Comparison of ENCODE assay signal across 12 cellular contexts in the genomic region with DNA sequence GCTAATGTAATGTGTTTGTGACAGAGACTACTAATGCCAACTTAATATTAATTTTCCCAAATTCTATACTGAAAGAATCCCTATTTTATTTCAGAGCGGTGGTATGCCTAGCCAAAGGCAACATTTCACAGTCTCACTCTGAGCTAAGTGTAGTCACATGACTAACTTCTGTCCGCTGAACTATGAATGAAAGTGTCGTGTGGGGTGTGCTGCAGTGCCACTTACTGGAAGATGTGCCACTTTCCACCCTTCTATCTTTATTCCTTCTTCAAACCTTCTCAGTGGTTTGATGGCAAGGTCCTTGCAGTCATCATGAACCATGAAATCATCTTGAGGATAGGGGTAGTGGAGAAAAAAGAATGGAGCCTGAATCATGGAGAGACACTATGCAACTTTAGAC.
DNase-seq lines count a peak whose midpoint lies in the region; ATAC-seq and TF ChIP-seq lines count a peak whose summit lies in the region.
"Had no signal": no experiment of that assay in that cellular context is flagged by ENCODE, and none has a peak within 500 bp of the region (broad histone marks: within the 10 kb centered on the region; RNA-seq: fewer than 3 reads in every experiment).

No MANE protein-coding gene starts in this region.

- TF ChIP-seq CTCF in GM12865 (IDR thresholded peaks at IDR 0.05; ENCODE audit: insufficient read depth, low read depth, low read length, missing control alignments), result peak; percentile 9

- DNase-seq in GM12865 (ENCODE audit: low read depth) (peak; percentile 57), RPMI8226 (peak; percentile 51), SKM-1 treated with dmso at 0.1 percent for 144 hours (lab: John Stamatoyannopoulos, UW; ENCODE audit: unreplicated experiment) (no peak), DMS153 (lab: John Stamatoyannopoulos, UW) (no peak)
- no peak for DNase-seq in stimulated activated naive CD8-positive, alpha-beta T cell treated with anti-CD3 and anti-CD28 coated beads, Interleukin-15, Interleukin-2, amounts not matched to agents 100 U/mL and 50 U/mL, for 24 hours
- no peak for DNase-seq in activated CD4-positive, alpha-beta T cell treated with anti-CD3 and anti-CD28 coated beads, Interleukin-2, amount 50 U/mL, for 48 hours
- DNase-seq: kidney glomerular epithelial cell, nucleus accumbens had no signal

- no peak overlapping the region for H3K4me3 ChIP-seq in GM12865 (ENCODE audit: low read depth, low read length)
- H3K4me3 ChIP-seq: esophagus muscularis mucosa had no signal

- ATAC-seq in GM21390 (IDR thresholded peaks at IDR 0.05; ENCODE audit: unreplicated experiment) (peak; percentile 83), HG03439 (IDR thresholded peaks at IDR 0.05; ENCODE audit: unreplicated experiment) (peak; percentile 83)
- ATAC-seq in stimulated activated naive CD8-positive, alpha-beta T cell treated with anti-CD3 and anti-CD28 coated beads, Interleukin-15, Interleukin-2, amounts not matched to agents 100 U/mL and 50 U/mL, for 24 hours, result no peak
- ATAC-seq: HepG2 had no signal

Comparison
In these comparisons a context has a peak if more than half of its experiments do, and no peak if none do; other contexts are left out.
1. DNase-seq: peak in GM12865 (single experiment) and RPMI8226 (single experiment); none in SKM-1 treated with dmso at 0.1 percent for 144 hours (single experiment), DMS153 (single experiment), stimulated activated naive CD8-positive, alpha-beta T cell treated with anti-CD3 and anti-CD28 coated beads, Interleukin-15, Interleukin-2, amounts not matched to agents 100 U/mL and 50 U/mL, for 24 hours (single experiment) and activated CD4-positive, alpha-beta T cell treated with anti-CD3 and anti-CD28 coated beads, Interleukin-2, amount 50 U/mL, for 48 hours (0 of 2).